Comparison of ENCODE assay signal across 2 cellular contexts in genomic region chr11:35207471-35208403, GRCh38.
TF ChIP-seq lines count a peak whose summit lies in the region.

No MANE protein-coding gene starts in this region.

TF ChIP-seq in IMR-90, 13 proteins besides CTCF, POLR2A, EP300 and RAD21:
- TF ChIP-seq MAFK (IDR thresholded peaks at IDR 0.05; ENCODE audit: low read depth, low read length) (peak; percentile 9; the same call in 1 of the 2 replicates), FOS (IDR thresholded peaks at IDR 0.05; ENCODE audit: low read depth, low read length) (no peak), MXI1 (IDR thresholded peaks at IDR 0.05; ENCODE audit: borderline replicate concordance, low read depth, low read length) (no peak), ELK1 (IDR thresholded peaks at IDR 0.05; ENCODE audit: borderline replicate concordance, low read depth, low read length) (no peak), MAZ (IDR thresholded peaks at IDR 0.05; ENCODE audit: borderline replicate concordance, low read depth, low read length) (no peak)

TF ChIP-seq in WTC11, 78 proteins besides CTCF, POLR2A, EP300 and RAD21:
- TF ChIP-seq NR2C2 (CRISPR knock-in tag; IDR thresholded peaks at IDR 0.05) (no peak), USF2 (CRISPR knock-in tag; IDR thresholded peaks at IDR 0.05) (no peak), ZNF532 (CRISPR knock-in tag; IDR thresholded peaks at IDR 0.05; ENCODE audit: borderline replicate concordance) (no peak), GABPB1 (CRISPR knock-in tag; IDR thresholded peaks at IDR 0.05) (no peak), NR3C1 (CRISPR knock-in tag; conservative IDR thresholded peaks at IDR 0.05; ENCODE audit: low read depth) (no peak), ELF4 (CRISPR knock-in tag; IDR thresholded peaks at IDR 0.05; ENCODE audit: low read depth) (no peak), AFF4 (CRISPR knock-in tag; IDR thresholded peaks at IDR 0.05; ENCODE audit: borderline replicate concordance) (no peak), HMGA2 (CRISPR knock-in tag; IDR thresholded peaks at IDR 0.05) (no peak), STAT6 (CRISPR knock-in tag; conservative IDR thresholded peaks at IDR 0.05; ENCODE audit: low read depth) (no peak), RORB (CRISPR knock-in tag; IDR thresholded peaks at IDR 0.05) (no peak), ATF2 (CRISPR knock-in tag; IDR thresholded peaks at IDR 0.05; ENCODE audit: borderline replicate concordance, low read depth) (no peak), ZNF317 (CRISPR knock-in tag; IDR thresholded peaks at IDR 0.05; ENCODE audit: borderline replicate concordance, low read depth) (no peak), TCF7 (CRISPR knock-in tag; IDR thresholded peaks at IDR 0.05; ENCODE audit: low read depth) (no peak), ERG (CRISPR knock-in tag; IDR thresholded peaks at IDR 0.05) (no peak), E2F1 (CRISPR knock-in tag; IDR thresholded peaks at IDR 0.05) (no peak), ZMAT4 (CRISPR knock-in tag; IDR thresholded peaks at IDR 0.05) (no peak), OVOL2 (CRISPR knock-in tag; IDR thresholded peaks at IDR 0.05; ENCODE audit: borderline replicate concordance) (no peak), ZNF396 (CRISPR knock-in tag; IDR thresholded peaks at IDR 0.05; ENCODE audit: borderline replicate concordance) (no peak), ZNF232 (CRISPR knock-in tag; IDR thresholded peaks at IDR 0.05) (no peak), ATF1 (CRISPR knock-in tag; IDR thresholded peaks at IDR 0.05) (no peak)
